ENCODE assay signal across 1 cellular context in genomic region chr12:78396538-78396937, GRCh38.
TF ChIP-seq lines count a peak whose summit lies in the region.

No MANE protein-coding gene starts in this region.

TF ChIP-seq in SK-N-SH, 30 proteins besides CTCF, POLR2A, EP300 and RAD21 (continued from another document):
- no peak for TF ChIP-seq ZBTB33 (IDR thresholded peaks at IDR 0.05; ENCODE audit: borderline replicate concordance, low read depth)
